In genomic region chr1:244678687-244679086, GRCh38 we compare ENCODE assay signal across 21 cellular contexts. TPM values are rescaled to one million over a fixed set of nuclear protein-coding genes. Genes with fewer than 3 reads are reported as not detected.
DNase-seq lines count a peak whose midpoint lies in the region; ATAC-seq and TF ChIP-seq lines count a peak whose summit lies in the region.
"Had no signal": no experiment of that assay in that cellular context is flagged by ENCODE, and none has a peak within 500 bp of the region (broad histone marks: within the 10 kb centered on the region; RNA-seq: fewer than 3 reads in every experiment).

No MANE protein-coding gene starts in this region.

- H3K27me3 Mint-ChIP-seq in GM23338 (ENCODE audit: insufficient read depth, low read depth, poor library complexity), result peaks cover 10% of the 10 kb centered on the region
- no peaks in the 10 kb centered on the region for H3K27me3 Mint-ChIP-seq in type B pancreatic cell
- H3K27me3 Mint-ChIP-seq: B cell had no signal

- no peaks in the 10 kb centered on the region for H3F3A ChIP-seq in GM23338 (replicated peaks; ENCODE audit: low read depth)

- H3K4me1 Mint-ChIP-seq in GM23338 (peaks cover 12% of the 10 kb centered on the region), type B pancreatic cell (ENCODE audit: unreplicated experiment) (no peaks in the 10 kb centered on the region)

- H3K9me3 ChIP-seq in left lung (no peaks in the 10 kb centered on the region), sigmoid colon (no peaks in the 10 kb centered on the region)
- H3K9me3 ChIP-seq: SJSA1 had no signal

- H3K36me3 Mint-ChIP-seq in GM23338 (ENCODE audit: low read depth), result peaks cover 40% of the 10 kb centered on the region
- H3K36me3 Mint-ChIP-seq in type B pancreatic cell, result peaks cover 37% of the 10 kb centered on the region

- H3K4me3 Mint-ChIP-seq in GM23338, result no peak overlapping the region
- H3K4me3 Mint-ChIP-seq in type B pancreatic cell, result no peak overlapping the region
- H3K4me3 Mint-ChIP-seq: B cell had no signal

- no peak overlapping the region for H3K4me2 ChIP-seq in GM23338

- TF ChIP-seq CTCF in GM23338 (conservative IDR thresholded peaks at IDR 0.05; ENCODE audit: low read depth in 2 of 2), result no peak
- no peak for TF ChIP-seq CTCF in left lung (IDR thresholded peaks at IDR 0.05)
- TF ChIP-seq CTCF in sigmoid colon (IDR thresholded peaks at IDR 0.05), result no peak
- TF ChIP-seq CTCF in type B pancreatic cell (conservative IDR thresholded peaks at IDR 0.05), result no peak

- DNase-seq in GM23338 (ENCODE audit: low spot score), result no peak
- peak; percentile 65 for DNase-seq in dermis blood vessel endothelial cell
- no peak for DNase-seq in left lung
- no peak for DNase-seq in sigmoid colon
- no peak for DNase-seq in type B pancreatic cell (ENCODE audit: extremely low spot score, unreplicated experiment)
- no peak for DNase-seq in C1 segment of cervical spinal cord (lab: John Stamatoyannopoulos, UW)
- DNase-seq: EL, GF-D8, H7, NCI-H1105, NCI-H146, NCI-H2029, NCI-H2171, NCI-H345, NCI-H524, NCI-H774 had no signal

- H3K27me3 ChIP-seq in GM23338 (ENCODE audit: insufficient read depth) (no peaks in the 10 kb centered on the region), left lung (no peaks in the 10 kb centered on the region), sigmoid colon (no peaks in the 10 kb centered on the region)
- H3K27me3 ChIP-seq: SJSA1 had no signal

- H4K20me1 ChIP-seq in GM23338 (replicated peaks; ENCODE audit: insufficient read depth), result peaks cover 17% of the 10 kb centered on the region

- H2AFZ ChIP-seq in GM23338, result no peak overlapping the region

- H3K4me3 ChIP-seq in GM23338, result no peak overlapping the region
- H3K4me3 ChIP-seq in left lung, result no peak overlapping the region
- H3K4me3 ChIP-seq in sigmoid colon, result no peak overlapping the region
- H3K4me3 ChIP-seq: K562, SJSA1 had no signal

- H3K27ac Mint-ChIP-seq in GM23338 (peak overlapping the region; percentile 48; the same call in 1 of the 2 replicates), type B pancreatic cell (no peak overlapping the region)
- H3K27ac Mint-ChIP-seq: B cell had no signal

- ATAC-seq in GM23338 (no peak), left lung (peak; percentile 64), GM19455 (IDR thresholded peaks at IDR 0.05; ENCODE audit: unreplicated experiment) (no peak)
- ATAC-seq: K562, Right ventricle myocardium inferior had no signal

- H3K79me2 ChIP-seq in GM23338 (replicated peaks; ENCODE audit: insufficient read depth), result peaks cover 98% of the 10 kb centered on the region

- no peak for TF ChIP-seq EP300 in sigmoid colon (IDR thresholded peaks at IDR 0.05)

- no peak for TF ChIP-seq POLR2A in sigmoid colon (IDR thresholded peaks at IDR 0.05)

- H3K36me3 ChIP-seq in GM23338 (ENCODE audit: insufficient read depth), result peaks cover 9% of the 10 kb centered on the region; the same call in 1 of the 2 replicates
- H3K36me3 ChIP-seq in left lung, result peaks cover 0 to 4% of the 10 kb centered on the region in 2 donors
- H3K36me3 ChIP-seq in sigmoid colon, result no peaks in the 10 kb centered on the region

- no peaks in the 10 kb centered on the region for H3K4me1 ChIP-seq in GM23338 (ENCODE audit: insufficient read depth)
- H3K4me1 ChIP-seq in left lung, result peaks cover 0 to 29% of the 10 kb centered on the region in 2 donors
- peaks cover 0 to 26% (median 12%) of the 10 kb centered on the region in 4 donors for H3K4me1 ChIP-seq in sigmoid colon
- H3K4me1 ChIP-seq: SJSA1 had no signal

- intact Hi-C loops in left lung (cut with DNase I) (no loop called here), sigmoid colon (cut with DNase I) (no loop called here)

- H3K27ac ChIP-seq in GM23338 (ENCODE audit: low read depth), result no peak overlapping the region; the same call in 1 of the 2 replicates
- H3K27ac ChIP-seq in left lung, result peak overlapping the region; percentile 30 to 48
- peak overlapping the region in 3 of 4 donors; percentile 23 to 48 (median 31) for H3K27ac ChIP-seq in sigmoid colon
- H3K27ac ChIP-seq: SJSA1 had no signal

- 67 to 70% methylated on average over 6 of the region's 6 CpGs for WGBS in sigmoid colon, 2 donors

- H3K9me2 ChIP-seq in GM23338 (ENCODE audit: insufficient read depth), result no peaks in the 10 kb centered on the region

- H3K9me3 Mint-ChIP-seq in GM23338 (no peaks in the 10 kb centered on the region; the same call in 2 of the 3 replicates), type B pancreatic cell (peaks cover 10% of the 10 kb centered on the region)

TF ChIP-seq in GM23338, 12 proteins besides CTCF, POLR2A, EP300 and RAD21:
- no peak for TF ChIP-seq ZNF331 (CRISPR knock-in tag; IDR thresholded peaks at IDR 0.05; ENCODE audit: low read depth)
- TF ChIP-seq, protein P1, sequence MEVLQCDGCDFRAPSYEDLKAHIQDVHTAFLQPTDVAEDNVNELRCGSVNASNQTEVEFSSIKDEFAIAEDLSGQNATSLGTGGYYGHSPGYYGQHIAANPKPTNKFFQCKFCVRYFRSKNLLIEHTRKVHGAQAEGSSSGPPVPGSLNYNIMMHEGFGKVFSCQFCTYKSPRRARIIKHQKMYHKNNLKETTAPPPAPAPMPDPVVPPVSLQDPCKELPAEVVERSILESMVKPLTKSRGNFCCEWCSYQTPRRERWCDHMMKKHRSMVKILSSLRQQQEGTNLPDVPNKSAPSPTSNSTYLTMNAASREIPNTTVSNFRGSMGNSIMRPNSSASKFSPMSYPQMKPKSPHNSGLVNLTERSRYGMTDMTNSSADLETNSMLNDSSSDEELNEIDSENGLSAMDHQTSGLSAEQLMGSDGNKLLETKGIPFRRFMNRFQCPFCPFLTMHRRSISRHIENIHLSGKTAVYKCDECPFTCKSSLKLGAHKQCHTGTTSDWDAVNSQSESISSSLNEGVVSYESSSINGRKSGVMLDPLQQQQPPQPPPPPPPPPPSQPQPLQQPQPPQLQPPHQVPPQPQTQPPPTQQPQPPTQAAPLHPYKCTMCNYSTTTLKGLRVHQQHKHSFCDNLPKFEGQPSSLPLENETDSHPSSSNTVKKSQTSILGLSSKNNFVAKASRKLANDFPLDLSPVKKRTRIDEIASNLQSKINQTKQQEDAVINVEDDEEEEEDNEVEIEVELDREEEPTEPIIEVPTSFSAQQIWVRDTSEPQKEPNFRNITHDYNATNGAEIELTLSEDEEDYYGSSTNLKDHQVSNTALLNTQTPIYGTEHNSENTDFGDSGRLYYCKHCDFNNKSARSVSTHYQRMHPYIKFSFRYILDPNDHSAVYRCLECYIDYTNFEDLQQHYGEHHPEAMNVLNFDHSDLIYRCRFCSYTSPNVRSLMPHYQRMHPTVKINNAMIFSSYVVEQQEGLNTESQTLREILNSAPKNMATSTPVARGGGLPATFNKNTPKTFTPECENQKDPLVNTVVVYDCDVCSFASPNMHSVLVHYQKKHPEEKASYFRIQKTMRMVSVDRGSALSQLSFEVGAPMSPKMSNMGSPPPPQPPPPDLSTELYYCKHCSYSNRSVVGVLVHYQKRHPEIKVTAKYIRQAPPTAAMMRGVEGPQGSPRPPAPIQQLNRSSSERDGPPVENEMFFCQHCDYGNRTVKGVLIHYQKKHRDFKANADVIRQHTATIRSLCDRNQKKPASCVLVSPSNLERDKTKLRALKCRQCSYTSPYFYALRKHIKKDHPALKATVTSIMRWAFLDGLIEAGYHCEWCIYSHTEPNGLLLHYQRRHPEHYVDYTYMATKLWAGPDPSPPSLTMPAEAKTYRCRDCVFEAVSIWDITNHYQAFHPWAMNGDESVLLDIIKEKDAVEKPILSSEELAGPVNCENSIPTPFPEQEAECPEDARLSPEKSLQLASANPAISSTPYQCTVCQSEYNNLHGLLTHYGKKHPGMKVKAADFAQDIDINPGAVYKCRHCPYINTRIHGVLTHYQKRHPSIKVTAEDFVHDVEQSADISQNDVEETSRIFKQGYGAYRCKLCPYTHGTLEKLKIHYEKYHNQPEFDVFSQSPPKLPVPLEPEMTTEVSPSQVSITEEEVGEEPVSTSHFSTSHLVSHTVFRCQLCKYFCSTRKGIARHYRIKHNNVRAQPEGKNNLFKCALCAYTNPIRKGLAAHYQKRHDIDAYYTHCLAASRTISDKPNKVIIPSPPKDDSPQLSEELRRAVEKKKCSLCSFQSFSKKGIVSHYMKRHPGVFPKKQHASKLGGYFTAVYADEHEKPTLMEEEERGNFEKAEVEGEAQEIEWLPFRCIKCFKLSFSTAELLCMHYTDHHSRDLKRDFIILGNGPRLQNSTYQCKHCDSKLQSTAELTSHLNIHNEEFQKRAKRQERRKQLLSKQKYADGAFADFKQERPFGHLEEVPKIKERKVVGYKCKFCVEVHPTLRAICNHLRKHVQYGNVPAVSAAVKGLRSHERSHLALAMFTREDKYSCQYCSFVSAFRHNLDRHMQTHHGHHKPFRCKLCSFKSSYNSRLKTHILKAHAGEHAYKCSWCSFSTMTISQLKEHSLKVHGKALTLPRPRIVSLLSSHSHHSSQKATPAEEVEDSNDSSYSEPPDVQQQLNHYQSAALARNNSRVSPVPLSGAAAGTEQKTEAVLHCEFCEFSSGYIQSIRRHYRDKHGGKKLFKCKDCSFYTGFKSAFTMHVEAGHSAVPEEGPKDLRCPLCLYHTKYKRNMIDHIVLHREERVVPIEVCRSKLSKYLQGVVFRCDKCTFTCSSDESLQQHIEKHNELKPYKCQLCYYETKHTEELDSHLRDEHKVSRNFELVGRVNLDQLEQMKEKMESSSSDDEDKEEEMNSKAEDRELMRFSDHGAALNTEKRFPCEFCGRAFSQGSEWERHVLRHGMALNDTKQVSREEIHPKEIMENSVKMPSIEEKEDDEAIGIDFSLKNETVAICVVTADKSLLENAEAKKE (CRISPR knock-in tag; IDR thresholded peaks at IDR 0.05), result no peak
- TF ChIP-seq NANOG (IDR thresholded peaks at IDR 0.05; ENCODE audit: borderline replicate concordance), result no peak
- TF ChIP-seq EZH2phosphoT487 (IDR thresholded peaks at IDR 0.05; ENCODE audit: unreplicated experiment), result no peak
- TF ChIP-seq EZH2 (IDR thresholded peaks at IDR 0.05; ENCODE audit: low read depth, unreplicated experiment), result no peak
- no peak for TF ChIP-seq ZNF114 (CRISPR knock-in tag; IDR thresholded peaks at IDR 0.05)
- TF ChIP-seq POLR2AphosphoS5 (IDR thresholded peaks at IDR 0.05; ENCODE audit: low read depth), result no peak
- TF ChIP-seq JUNB (IDR thresholded peaks at IDR 0.05; ENCODE audit: unreplicated experiment), result no peak
- TF ChIP-seq STAT1 (IDR thresholded peaks at IDR 0.05; ENCODE audit: unreplicated experiment), result no peak

RNA-seq across cellular contexts. Expression of gene DESI2, which starts 25.8 kb away (rescaled TPM):
- 145 and 175 TPM in 2 replicates for total RNA-seq in GM23338 (2014; rRNA removed; shearing (Covaris generic))
- polyA plus RNA-seq in GM23338 (2016; fragmentation: Nextera tagmentation; extraction: Ambion mirVana) (115 and 145 TPM in 2 replicates), sigmoid colon (10 to 100 TPM; 15.0 to 24.5 (median 17.0) TPM)
- total RNA-seq in dermis blood vessel endothelial cell (57.5 and 63.7 TPM in 2 replicates), left lung (10 to 100 TPM; 48.3 to 50.7 TPM), sigmoid colon (10 to 100 TPM; 34.2 to 37.3 (median 36.9) TPM), type B pancreatic cell (ENCODE audit: low replicate concordance) (27.5 and 34.4 TPM in 2 replicates)
